15 cellular contexts compared by ENCODE assay signal in the genomic region with DNA sequence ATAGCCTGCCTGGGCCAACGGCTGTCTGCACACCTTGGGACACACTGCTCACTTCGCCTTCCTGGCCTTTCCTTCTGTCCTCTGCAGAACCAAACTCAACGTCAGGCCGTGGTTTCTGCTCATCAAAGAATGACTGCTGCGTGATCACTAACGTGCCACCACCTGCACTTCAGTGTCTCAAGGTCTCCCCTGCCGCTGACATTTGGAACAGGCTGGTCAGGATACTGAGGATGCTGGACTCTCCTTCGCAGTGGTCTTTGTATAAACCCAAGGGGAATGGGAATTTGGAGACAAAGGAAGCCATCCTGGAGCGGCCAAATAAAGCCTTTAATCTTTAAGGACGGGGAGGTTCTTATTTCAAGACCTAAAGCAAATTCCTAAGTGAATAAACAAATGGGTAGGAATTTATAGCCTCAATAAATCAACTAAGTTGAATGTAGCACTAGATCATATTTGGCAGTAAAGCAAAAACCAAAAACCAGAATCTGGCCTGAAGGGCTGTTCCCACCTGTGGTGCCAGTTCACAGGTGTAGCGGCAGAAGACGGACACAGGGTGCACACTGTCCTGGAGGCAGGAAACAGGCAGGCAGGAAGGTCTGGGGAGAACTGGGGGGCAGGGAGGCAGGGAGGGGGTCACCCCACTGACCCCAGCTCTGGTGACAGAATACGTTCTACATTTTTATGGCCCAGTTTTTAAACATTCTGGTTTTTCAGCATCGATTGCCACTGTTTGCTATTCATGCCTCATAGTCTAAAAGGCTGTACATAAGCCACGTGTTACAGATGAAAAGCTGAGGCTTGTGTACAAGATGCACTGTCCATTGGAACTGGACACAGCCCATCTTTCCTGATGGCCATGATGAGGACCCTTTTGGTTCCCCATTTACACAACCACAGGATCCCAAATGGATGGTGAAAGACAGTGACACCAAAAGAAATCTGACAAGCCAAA. TPM values are rescaled to one million over a fixed set of nuclear protein-coding genes. Genes with fewer than 3 reads are reported as not detected.
DNase-seq lines count a peak whose midpoint lies in the region; ATAC-seq and TF ChIP-seq lines count a peak whose summit lies in the region.
"Had no signal": no experiment of that assay in that cellular context is flagged by ENCODE, and none has a peak within 500 bp of the region (broad histone marks: within the 10 kb centered on the region; RNA-seq: fewer than 3 reads in every experiment).

No MANE protein-coding gene starts in this region.

- ATAC-seq in Panc1 = peak; percentile 64
- ATAC-seq in GM21786 (IDR thresholded peaks at IDR 0.05; ENCODE audit: unreplicated experiment) = no peak
- no peak for ATAC-seq in stimulated activated naive CD8-positive, alpha-beta T cell treated with anti-CD3 and anti-CD28 coated beads, Interleukin-15, Interleukin-2, amounts not matched to agents 100 U/mL and 50 U/mL, for 24 hours

- no peaks in the 10 kb centered on the region for H3K36me3 ChIP-seq in HAP-1 (replicated peaks)
- no peaks in the 10 kb centered on the region for H3K36me3 ChIP-seq in Panc1 (ENCODE audit: control insufficient read depth, insufficient read depth, low read length)
- no peaks in the 10 kb centered on the region for H3K36me3 ChIP-seq in hepatocyte (replicated peaks; ENCODE audit: insufficient read depth, low read depth)
- H3K36me3 ChIP-seq in rectal smooth muscle tissue (ENCODE audit: control insufficient read depth, insufficient read depth, low read length) = no peaks in the 10 kb centered on the region
- H3K36me3 ChIP-seq in OCI-LY7 (ENCODE audit: insufficient read depth, low read length) = no peaks in the 10 kb centered on the region
- H3K36me3 ChIP-seq: neutrophil, uterus had no signal

- H3K4me3 ChIP-seq in HAP-1 (no peak overlapping the region), Panc1 (ENCODE audit: low read depth in 2 of 2, low read length in 2 of 2) (no peak overlapping the region), hepatocyte (no peak overlapping the region), rectal smooth muscle tissue (ENCODE audit: low read length) (no peak overlapping the region), OCI-LY7 (ENCODE audit: low read depth, low read length, poor library complexity, severe bottlenecking) (no peak overlapping the region)
- H3K4me3 ChIP-seq: lung, uterus had no signal

- peak overlapping the region; percentile 51 for H3K27ac ChIP-seq in Panc1 (ENCODE audit: low read length)
- peak overlapping the region; percentile 76 for H3K27ac ChIP-seq in hepatocyte
- peak overlapping the region; percentile 60 for H3K27ac ChIP-seq in rectal smooth muscle tissue (ENCODE audit: low read depth, low read length)
- no peak overlapping the region for H3K27ac ChIP-seq in OCI-LY7 (ENCODE audit: low read depth, low read length, poor library complexity, severe bottlenecking)
- H3K27ac ChIP-seq: neutrophil, uterus had no signal

- peaks cover 32% of the 10 kb centered on the region for H3K4me1 ChIP-seq in HAP-1
- peaks cover 49% of the 10 kb centered on the region for H3K4me1 ChIP-seq in Panc1 (ENCODE audit: control insufficient read depth, insufficient read depth, low read length)
- H3K4me1 ChIP-seq in hepatocyte (ENCODE audit: insufficient read depth) = peaks cover 35% of the 10 kb centered on the region
- H3K4me1 ChIP-seq in rectal smooth muscle tissue (ENCODE audit: control insufficient read depth, insufficient read depth, low read length) = peaks cover 17% of the 10 kb centered on the region
- peaks cover 6% of the 10 kb centered on the region for H3K4me1 ChIP-seq in OCI-LY7 (ENCODE audit: insufficient read depth, low read length, poor library complexity, severe bottlenecking)
- H3K4me1 ChIP-seq: uterus had no signal

- H2AFZ ChIP-seq in hepatocyte (no peak overlapping the region), OCI-LY7 (ENCODE audit: low read length) (no peak overlapping the region)

- 40% methylated on average over 15 of the region's 15 CpGs for WGBS in hepatocyte (ENCODE audit: low lambda C conversion rate, missing lambda C conversion rate)

- no peaks in the 10 kb centered on the region for H3K27me3 ChIP-seq in HAP-1 (ENCODE audit: low read depth)
- no peaks in the 10 kb centered on the region for H3K27me3 ChIP-seq in Panc1 (ENCODE audit: control insufficient read depth, insufficient read depth, low read length)
- H3K27me3 ChIP-seq in hepatocyte = no peaks in the 10 kb centered on the region
- H3K27me3 ChIP-seq in rectal smooth muscle tissue (ENCODE audit: control insufficient read depth, insufficient read depth, low read length) = no peaks in the 10 kb centered on the region
- H3K27me3 ChIP-seq: neutrophil, uterus had no signal

- no peak for TF ChIP-seq CTCF in Panc1 (IDR thresholded peaks at IDR 0.05)
- no peak for TF ChIP-seq CTCF in hepatocyte (IDR thresholded peaks at IDR 0.05; ENCODE audit: poor library complexity)
- no peak for TF ChIP-seq CTCF in OCI-LY7 (conservative IDR thresholded peaks at IDR 0.05; ENCODE audit: low read length)

- H3K4me2 ChIP-seq in hepatocyte = peak overlapping the region; percentile 49
- H3K4me2 ChIP-seq in OCI-LY7 (ENCODE audit: low read length) = no peak overlapping the region
- H3K4me2 ChIP-seq: SK-N-SH had no signal

- intact Hi-C loops in Panc1 (cut with micrococcal nuclease; ENCODE audit: unreplicated experiment) (loop anchor here (5.0 kb wide), 1 partner anchor 33 kb away; no protein-coding TSS in a partner anchor), OCI-LY7 (cut with micrococcal nuclease; ENCODE audit: unreplicated experiment) (no loop called here)

- POLR2A ChIA-PET in Panc1 (lab: Charles Lee) (no interaction called here), OCI-LY7 (lab: Charles Lee) (interaction anchor here (0.8 kb wide), 1 partner anchor 45 kb away, joined by 4 read pairs; no protein-coding TSS in a partner anchor)

- H3K79me2 ChIP-seq in hepatocyte = peaks cover 77% of the 10 kb centered on the region
- H3K79me2 ChIP-seq in OCI-LY7 (ENCODE audit: insufficient read depth, low read depth, low read length) = no peaks in the 10 kb centered on the region

- CTCF ChIA-PET in Panc1 (lab: Charles Lee) = no interaction called here
- CTCF ChIA-PET in OCI-LY7 (lab: Charles Lee; ENCODE audit: unreplicated experiment) = no interaction called here

- in situ Hi-C loops in HAP-1 (cut with MboI; ENCODE audit: low sequenced_read_pairs) (loop anchor here (5.0 kb wide), 1 partner anchor 33 kb away; no protein-coding TSS in a partner anchor), Panc1 (cut with HindIII; ENCODE audit: low pct_unique_long_range_greater_than_20kb, low sequenced_read_pairs) (no loop called here)

- no TSS peak for BruUV-seq in Panc1 (replicated peaks; lab: Mats Ljungman, UMichigan)
- no TSS peak for BruUV-seq in OCI-LY7 (replicated peaks; lab: Mats Ljungman, UMichigan)

- H3K9me3 ChIP-seq in HAP-1 (no peaks in the 10 kb centered on the region), Panc1 (ENCODE audit: control insufficient read depth, insufficient read depth, low read depth, low read length) (no peaks in the 10 kb centered on the region), hepatocyte (ENCODE audit: low read depth) (no peaks in the 10 kb centered on the region), OCI-LY7 (ENCODE audit: low read length) (no peaks in the 10 kb centered on the region)
- H3K9me3 ChIP-seq: neutrophil, SK-N-SH, uterus had no signal

- DNase-seq in HAP-1 (ENCODE audit: low spot score in 2 of 2) (peak; percentile 50 to 68), Panc1 (ENCODE audit: low read depth, low spot score) (no peak), hepatocyte (ENCODE audit: low spot score) (peak; percentile 35), OCI-LY7 (ENCODE audit: low spot score) (no peak)
- DNase-seq in stimulated activated naive CD8-positive, alpha-beta T cell treated with anti-CD3 and anti-CD28 coated beads, Interleukin-15, Interleukin-2, amounts not matched to agents 100 U/mL and 50 U/mL, for 24 hours = no peak
- DNase-seq in stimulated activated CD4-positive, alpha-beta T cell treated with anti-CD3 and anti-CD28 coated beads, Interleukin-4, amount 100 ng/mL, for 1 hour = no peak
- DNase-seq: aorta, DMS153, NCI-H1105, SK-N-SH, uterus had no signal

- H4K20me1 ChIP-seq in hepatocyte (ENCODE audit: insufficient read depth, poor library complexity, severe bottlenecking) (peaks cover 3% of the 10 kb centered on the region), OCI-LY7 (ENCODE audit: insufficient read depth, low read length) (no peaks in the 10 kb centered on the region)

- H3K9me2 ChIP-seq in hepatocyte (replicated peaks; ENCODE audit: insufficient read depth) (no peaks in the 10 kb centered on the region), OCI-LY7 (ENCODE audit: insufficient read depth, low read length) (no peaks in the 10 kb centered on the region)
- H3K9me2 ChIP-seq: SK-N-SH had no signal

- no peak overlapping the region for H3K9ac ChIP-seq in rectal smooth muscle tissue (ENCODE audit: low read length)
- H3K9ac ChIP-seq: SK-N-SH had no signal

RNA-seq across cellular contexts. Expression of a gene that starts 36.6 kb away (rescaled TPM):
- total RNA-seq in Panc1 (2021; ENCODE audit: unreplicated experiment) (90.9 TPM), hepatocyte (63.0 and 69.5 TPM in 2 replicates), OCI-LY7 (2022) (12.0 and 12.9 TPM in 2 replicates)
- polyA plus RNA-seq in Panc1 (2012; ENCODE audit: insufficient read length) = 116 TPM
- polyA plus RNA-seq in hepatocyte = 150 and 187 TPM in 2 replicates
- 5.9 and 10.6 TPM in 2 replicates for total RNA-seq in OCI-LY7 (2014; rRNA removed; shearing (Covaris generic))

RNA-seq across cellular contexts. Expression of a gene that starts 53.4 kb away (rescaled TPM):
- total RNA-seq in Panc1 (2021; ENCODE audit: unreplicated experiment) (36.0 TPM), hepatocyte (4.9 and 6.5 TPM in 2 replicates), OCI-LY7 (2022) (29.9 and 30.8 TPM in 2 replicates)
- polyA plus RNA-seq in Panc1 (2012; ENCODE audit: insufficient read length) = 10.0 TPM
- polyA plus RNA-seq in hepatocyte = 3.5 and 7.6 TPM in 2 replicates
- 22.8 and 23.0 TPM in 2 replicates for total RNA-seq in OCI-LY7 (2014; rRNA removed; shearing (Covaris generic))

Comparison
In these comparisons a context has a peak if more than half of its experiments do, and no peak if none do; other contexts are left out.
1. DNase-seq: peak in HAP-1 (2 of 2) and hepatocyte (single experiment); none in Panc1 (single experiment), OCI-LY7 (single experiment), stimulated activated naive CD8-positive, alpha-beta T cell treated with anti-CD3 and anti-CD28 coated beads, Interleukin-15, Interleukin-2, amounts not matched to agents 100 U/mL and 50 U/mL, for 24 hours (single experiment) and stimulated activated CD4-positive, alpha-beta T cell treated with anti-CD3 and anti-CD28 coated beads, Interleukin-4, amount 100 ng/mL, for 1 hour (single experiment).